ENCODE assay signal across 1 cellular context in genomic region chr12:57148469-57149308, GRCh38.
TF ChIP-seq lines count a peak whose summit lies in the region.

No MANE protein-coding gene starts in this region.

TF ChIP-seq in HepG2, 621 proteins besides CTCF, POLR2A, EP300 and RAD21 (continued from another document and continues in another):
- peak; percentile 36; the same call in 1 of the 2 replicates for TF ChIP-seq TFE3 (CRISPR knock-in tag; IDR thresholded peaks at IDR 0.05)
- no peak for TF ChIP-seq MZF1 (CRISPR knock-in tag; IDR thresholded peaks at IDR 0.05; ENCODE audit: borderline replicate concordance)
- no peak for TF ChIP-seq RBM39 (IDR thresholded peaks at IDR 0.05; ENCODE audit: low read depth, low read length, poor library complexity, severe bottlenecking)
- peak; percentile 60; the same call in 1 of the 2 replicates for TF ChIP-seq IKZF5 (CRISPR knock-in tag; IDR thresholded peaks at IDR 0.05)
- TF ChIP-seq ZNF251 (CRISPR knock-in tag; IDR thresholded peaks at IDR 0.05) = no peak
- TF ChIP-seq SP2 (CRISPR knock-in tag; IDR thresholded peaks at IDR 0.05) = no peak
- no peak for TF ChIP-seq GPN1 (CRISPR knock-in tag; IDR thresholded peaks at IDR 0.05; ENCODE audit: borderline replicate concordance)
- TF ChIP-seq ZNF512 (CRISPR knock-in tag; IDR thresholded peaks at IDR 0.05) = no peak
- no peak for TF ChIP-seq CREB3 (CRISPR knock-in tag; IDR thresholded peaks at IDR 0.05)
- no peak for TF ChIP-seq ZNF333 (CRISPR knock-in tag; IDR thresholded peaks at IDR 0.05; ENCODE audit: borderline replicate concordance)
- TF ChIP-seq KMT2B (CRISPR knock-in tag; IDR thresholded peaks at IDR 0.05) = no peak
- TF ChIP-seq DPF2 (CRISPR knock-in tag; IDR thresholded peaks at IDR 0.05; ENCODE audit: borderline replicate concordance, low read depth) = peak; percentile 81
- no peak for TF ChIP-seq POGK (CRISPR knock-in tag; conservative IDR thresholded peaks at IDR 0.05)
- no peak for TF ChIP-seq REL (CRISPR knock-in tag; conservative IDR thresholded peaks at IDR 0.05)
- peak; percentile 43; the same call in 1 of the 2 replicates for TF ChIP-seq NR2F2 (IDR thresholded peaks at IDR 0.05; ENCODE audit: borderline replicate concordance, low read depth)
- TF ChIP-seq AGO1 (IDR thresholded peaks at IDR 0.05; ENCODE audit: low read depth, low read length, poor library complexity, severe bottlenecking) = no peak
- TF ChIP-seq YEATS2 (CRISPR knock-in tag; IDR thresholded peaks at IDR 0.05; ENCODE audit: borderline replicate concordance) = no peak
- no peak for TF ChIP-seq KLF9 (CRISPR knock-in tag; IDR thresholded peaks at IDR 0.05; ENCODE audit: low read depth)
- TF ChIP-seq ZNF33B (CRISPR knock-in tag; IDR thresholded peaks at IDR 0.05) = no peak
- TF ChIP-seq PRDM4 (CRISPR knock-in tag; IDR thresholded peaks at IDR 0.05; ENCODE audit: borderline replicate concordance) = no peak
- no peak for TF ChIP-seq MLX (CRISPR knock-in tag; IDR thresholded peaks at IDR 0.05)
- TF ChIP-seq YEATS4 (CRISPR knock-in tag; IDR thresholded peaks at IDR 0.05; ENCODE audit: borderline replicate concordance) = no peak
- TF ChIP-seq NR2F6 (IDR thresholded peaks at IDR 0.05) = peak; percentile 68
- peak; percentile 74 for TF ChIP-seq NR2F6 (CRISPR knock-in tag; IDR thresholded peaks at IDR 0.05)
- peak; percentile 52; the same call in 1 of the 2 replicates for TF ChIP-seq ZNF609 (CRISPR knock-in tag; IDR thresholded peaks at IDR 0.05; ENCODE audit: borderline replicate concordance)
- TF ChIP-seq ELF3 (CRISPR knock-in tag; IDR thresholded peaks at IDR 0.05) = peak; percentile 87
- no peak for TF ChIP-seq HNRNPK (IDR thresholded peaks at IDR 0.05; ENCODE audit: low read depth, low read length, poor library complexity, severe bottlenecking)
- TF ChIP-seq ZNF589 (CRISPR knock-in tag; conservative IDR thresholded peaks at IDR 0.05) = no peak
- TF ChIP-seq TSC22D2 (CRISPR knock-in tag; IDR thresholded peaks at IDR 0.05; ENCODE audit: borderline replicate concordance) = no peak
- no peak for TF ChIP-seq ZSCAN30 (CRISPR knock-in tag; IDR thresholded peaks at IDR 0.05)
- no peak for TF ChIP-seq ZNF605 (CRISPR knock-in tag; IDR thresholded peaks at IDR 0.05)
- peak; percentile 58; the same call in 1 of the 2 replicates for TF ChIP-seq ZBTB7B (CRISPR knock-in tag; IDR thresholded peaks at IDR 0.05)
- TF ChIP-seq NR3C1 (CRISPR knock-in tag; IDR thresholded peaks at IDR 0.05) = no peak
- TF ChIP-seq TCF7L2 (IDR thresholded peaks at IDR 0.05; ENCODE audit: low read depth, low read length) = no peak
- no peak for TF ChIP-seq NONO (IDR thresholded peaks at IDR 0.05)
- no peak for TF ChIP-seq NONO (CRISPR knock-in tag; conservative IDR thresholded peaks at IDR 0.05)
- TF ChIP-seq CEBPZ (IDR thresholded peaks at IDR 0.05; ENCODE audit: low read length) = no peak
